19 cellular contexts compared by ENCODE assay signal in genomic region chr21:33149166-33149565, GRCh38.
DNase-seq lines count a peak whose midpoint lies in the region; TF ChIP-seq lines count a peak whose summit lies in the region.
"Had no signal": no experiment of that assay in that cellular context is flagged by ENCODE, and none has a peak within 500 bp of the region (broad histone marks: within the 10 kb centered on the region; RNA-seq: fewer than 3 reads in every experiment).

No MANE protein-coding gene starts in this region.

- no peak overlapping the region for H3K4me2 ChIP-seq in PC-9

- no TSS peak for BruUV-seq in PC-9 (replicated peaks; lab: Mats Ljungman, UMichigan)

- H3K9me2 ChIP-seq in PC-9 (ENCODE audit: insufficient read depth) = no peaks in the 10 kb centered on the region

- CTCF ChIA-PET in HEK293 (lab: Yijun Ruan, JAX) = interaction anchor here (0.6 kb wide), 1 partner anchor 53 kb away, joined by 3 read pairs; no protein-coding TSS in a partner anchor
- CTCF ChIA-PET in PC-9 (lab: Charles Lee) = no interaction called here
- CTCF ChIA-PET in HEK293T (lab: Yijun Ruan, JAX) = no interaction called here

- H3K4me3 ChIP-seq in HEK293 (ENCODE audit: low read depth, low read length) (no peak overlapping the region), PC-9 (no peak overlapping the region)

- intact Hi-C loops in PC-9 (cut with micrococcal nuclease; ENCODE audit: unreplicated experiment) = no loop called here

- H3K27ac Mint-ChIP-seq in brain = peak overlapping the region in 1 of 5 experiments; percentile 66
- H3K27ac Mint-ChIP-seq: CD8-positive, alpha-beta T cell; HFFc6 had no signal

- no peaks in the 10 kb centered on the region for H3K36me3 Mint-ChIP-seq in brain
- H3K36me3 Mint-ChIP-seq: CD8-positive, alpha-beta T cell had no signal

- H2AFZ ChIP-seq in PC-9 = no peak overlapping the region

- H3K27me3 ChIP-seq in PC-9 (ENCODE audit: insufficient read depth, low read depth) = peaks cover 87% of the 10 kb centered on the region

- peak; percentile 68 for DNase-seq in D341Med (ENCODE audit: low spot score)
- DNase-seq in NCI-H526 (lab: John Stamatoyannopoulos, UW) = peak; percentile 88 to 91
- DNase-seq in NCI-H748 treated with DMSO at 0.1 percent for 48 hours (lab: John Stamatoyannopoulos, UW) = no peak
- DNase-seq in stimulated activated CD4-positive, alpha-beta T cell treated with anti-CD3 and anti-CD28 coated beads, Interleukin-2, amount 100 ng/mL, for 24 hours = no peak
- no peak for DNase-seq in PC-9
- no peak for DNase-seq in HEK293T (ENCODE audit: extremely low spot score)
- DNase-seq: AML-193; C1 segment of cervical spinal cord; Calu3; CD8-positive, alpha-beta T cell; DND-41; HFFc6; Karpas-422; MV-4-11; NCI-H2029 treated with DMSO at 0.1 percent for 48 hours; NCI-H446; Right ventricle myocardium superior had no signal

- peaks cover 25% of the 10 kb centered on the region for H3K27me3 Mint-ChIP-seq in brain

- H3K27ac ChIP-seq in HEK293 (ENCODE audit: extremely low read depth, low read depth, low read length) = no peak overlapping the region
- H3K27ac ChIP-seq in PC-9 = no peak overlapping the region

- H3K4me3 Mint-ChIP-seq in brain = peak overlapping the region in 3 of 5 experiments; percentile 10 to 24 (median 21)
- H3K4me3 Mint-ChIP-seq: CD8-positive, alpha-beta T cell; HFFc6 had no signal

- peaks cover 54% of the 10 kb centered on the region for H3K4me1 Mint-ChIP-seq in brain

- H3K36me3 ChIP-seq in HEK293 (ENCODE audit: control insufficient read depth in 2 of 2, insufficient read depth in 1 of 2, low read length in 2 of 2) = no peaks in the 10 kb centered on the region
- H3K36me3 ChIP-seq in PC-9 (ENCODE audit: low read depth) = no peaks in the 10 kb centered on the region

- TF ChIP-seq CTCF in HEK293 (tag by site-specific recombination; IDR thresholded peaks at IDR 0.05) (no peak), brain (conservative IDR thresholded peaks at IDR 0.05) (no peak), PC-9 (conservative IDR thresholded peaks at IDR 0.05) (no peak)

- H4K20me1 ChIP-seq in PC-9 (ENCODE audit: insufficient read depth) = no peaks in the 10 kb centered on the region

- H3F3A ChIP-seq in PC-9 (ENCODE audit: insufficient read depth, low read depth) = no peaks in the 10 kb centered on the region

- no peaks in the 10 kb centered on the region for H3K4me1 ChIP-seq in HEK293 (ENCODE audit: control insufficient read depth, insufficient read depth, low read length)
- no peaks in the 10 kb centered on the region for H3K4me1 ChIP-seq in PC-9 (replicated peaks; ENCODE audit: insufficient read depth)

- H3K79me2 ChIP-seq in PC-9 (ENCODE audit: low read depth) = no peaks in the 10 kb centered on the region

- H3K9me3 ChIP-seq in HEK293 (ENCODE audit: control insufficient read depth, insufficient read depth, low read depth, low read length) (no peaks in the 10 kb centered on the region), PC-9 (ENCODE audit: insufficient read depth, low read depth) (no peaks in the 10 kb centered on the region)

- POLR2A ChIA-PET in HEK293 (lab: Yijun Ruan, JAX) = no interaction called here
- POLR2A ChIA-PET in PC-9 (lab: Charles Lee; ENCODE audit: unreplicated experiment) = no interaction called here
- POLR2A ChIA-PET in HEK293T (lab: Yijun Ruan, JAX) = no interaction called here

- peaks cover 0 to 3% (median 0%) of the 10 kb centered on the region in 5 experiments for H3K9me3 Mint-ChIP-seq in brain
- H3K9me3 Mint-ChIP-seq: CD8-positive, alpha-beta T cell; HFFc6 had no signal

TF ChIP-seq in HEK293, 187 proteins besides CTCF, POLR2A, EP300 and RAD21:
- TF ChIP-seq SCRT2 (tag by site-specific recombination; IDR thresholded peaks at IDR 0.05) (peak; percentile 65; the same call in 1 of the 2 replicates), ZNF248 (tag by site-specific recombination; IDR thresholded peaks at IDR 0.05) (no peak)

TF ChIP-seq in HEK293T, 16 proteins besides CTCF, POLR2A, EP300 and RAD21:
- no peak for TF ChIP-seq FOXK2 (IDR thresholded peaks at IDR 0.05)
- no peak for TF ChIP-seq ZNF384 (IDR thresholded peaks at IDR 0.05)
- TF ChIP-seq LEF1 (IDR thresholded peaks at IDR 0.05; ENCODE audit: borderline replicate concordance) = no peak
- no peak for TF ChIP-seq NFRKB (IDR thresholded peaks at IDR 0.05)
- TF ChIP-seq BHLHE40 (IDR thresholded peaks at IDR 0.05; ENCODE audit: borderline replicate concordance) = no peak
- no peak for TF ChIP-seq FOXM1 (IDR thresholded peaks at IDR 0.05; ENCODE audit: borderline replicate concordance)
- TF ChIP-seq PKNOX1 (IDR thresholded peaks at IDR 0.05) = no peak
- no peak for TF ChIP-seq TARDBP (IDR thresholded peaks at IDR 0.05)
- no peak for TF ChIP-seq L3MBTL2 (conservative IDR thresholded peaks at IDR 0.05)
- no peak for TF ChIP-seq FOXA1 (IDR thresholded peaks at IDR 0.05)
- TF ChIP-seq HDGF (IDR thresholded peaks at IDR 0.05; ENCODE audit: borderline replicate concordance) = no peak
- no peak for TF ChIP-seq SP1 (IDR thresholded peaks at IDR 0.05)
- TF ChIP-seq CTBP1 (IDR thresholded peaks at IDR 0.05; ENCODE audit: borderline replicate concordance) = no peak
- TF ChIP-seq ELF4 (IDR thresholded peaks at IDR 0.05) = no peak
- TF ChIP-seq SUZ12 (IDR thresholded peaks at IDR 0.05) = no peak
- no peak for TF ChIP-seq ARNT (IDR thresholded peaks at IDR 0.05)

Comparison
In these comparisons a context has a peak if more than half of its experiments do, and no peak if none do; other contexts are left out.
1. DNase-seq: peak in D341Med (single experiment) and NCI-H526 (2 of 2); none in NCI-H748 treated with DMSO at 0.1 percent for 48 hours (single experiment), stimulated activated CD4-positive, alpha-beta T cell treated with anti-CD3 and anti-CD28 coated beads, Interleukin-2, amount 100 ng/mL, for 24 hours (0 of 2), PC-9 (0 of 2) and HEK293T (single experiment).